In the genomic region with DNA sequence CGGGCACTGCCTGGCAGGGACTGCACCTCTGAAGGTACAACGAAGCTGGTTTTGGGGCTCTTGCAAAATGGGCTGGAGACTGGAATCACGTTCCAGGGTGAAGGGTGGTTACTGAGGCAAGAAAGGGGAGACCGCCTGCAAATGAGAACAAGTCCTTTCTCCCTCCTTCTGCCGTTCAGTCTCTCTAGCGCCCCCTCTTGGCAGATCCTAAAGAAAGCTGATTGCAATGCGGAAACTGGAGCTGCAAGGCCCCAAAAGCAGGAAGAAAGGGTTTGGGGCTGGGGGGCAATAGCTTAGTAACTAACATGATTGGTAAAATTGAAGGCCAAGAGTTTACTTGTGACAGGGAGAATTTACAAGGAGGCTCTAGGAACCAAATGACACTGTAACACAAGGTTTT, we compare ENCODE assay signal across 8 cellular contexts.
DNase-seq lines count a peak whose midpoint lies in the region; ATAC-seq and TF ChIP-seq lines count a peak whose summit lies in the region.

No MANE protein-coding gene starts in this region.

- peak in 2 of 3 experiments; percentile 13 to 30 for TF ChIP-seq CTCF in nephron (IDR thresholded peaks at IDR 0.05; ENCODE audit: unreplicated experiment in 3 of 3)

- no peaks in the 10 kb centered on the region for H3K4me1 Mint-ChIP-seq in nephron

- no peaks in the 10 kb centered on the region for H3K9me3 Mint-ChIP-seq in nephron

- no peak for ATAC-seq in GM21526 (IDR thresholded peaks at IDR 0.05; ENCODE audit: low FRiP score, unreplicated experiment)

- peaks cover 9% of the 10 kb centered on the region for H3K27me3 Mint-ChIP-seq in nephron (ENCODE audit: low read depth)

- H3K27ac Mint-ChIP-seq in nephron, result no peak overlapping the region

- DNase-seq in activated CD8-positive, alpha-beta memory T cell treated with anti-CD3 and anti-CD28 coated beads for 48 hours (ENCODE audit: low read depth in 2 of 3, low spot score in 2 of 3), result peak in 2 of 3 experiments; percentile 1 to 18
- DNase-seq in activated CD8-positive, alpha-beta memory T cell treated with anti-CD3 and anti-CD28 coated beads, Interleukin-2, amount 50 U/mL, for 4 hours, result no peak
- DNase-seq in HUDEP-2 (lab: John Stamatoyannopoulos, UW; ENCODE audit: unreplicated experiment in 76 of 76) (peak in 61 of 76 experiments; percentile 1 to 70 (median 30)), SHP77 treated with DMSO at 0.1 percent for 48 hours (lab: John Stamatoyannopoulos, UW) (no peak), NCI-H2227 (lab: John Stamatoyannopoulos, UW; ENCODE audit: unreplicated experiment) (no peak)
- peak; percentile 63 for DNase-seq in activated CD8-positive, alpha-beta memory T cell treated with anti-CD3 and anti-CD28 coated beads, Interleukin-2, amount 50 U/mL, for 48 hours

- H3K36me3 Mint-ChIP-seq in nephron (ENCODE audit: low read depth), result no peaks in the 10 kb centered on the region

- H3K4me3 Mint-ChIP-seq in nephron, result no peak overlapping the region

Comparison
In these comparisons a context has a peak if more than half of its experiments do, and no peak if none do; other contexts are left out.
1. DNase-seq: peak in activated CD8-positive, alpha-beta memory T cell treated with anti-CD3 and anti-CD28 coated beads for 48 hours (2 of 3), HUDEP-2 (61 of 76) and activated CD8-positive, alpha-beta memory T cell treated with anti-CD3 and anti-CD28 coated beads, Interleukin-2, amount 50 U/mL, for 48 hours (single experiment); none in activated CD8-positive, alpha-beta memory T cell treated with anti-CD3 and anti-CD28 coated beads, Interleukin-2, amount 50 U/mL, for 4 hours (single experiment), SHP77 treated with DMSO at 0.1 percent for 48 hours (single experiment) and NCI-H2227 (single experiment).